In genomic region chr14:105926415-105927093, GRCh38 we compare ENCODE assay signal across 11 cellular contexts.
"Had no signal": no experiment of that assay in that cellular context is flagged by ENCODE, and none has a peak within 500 bp of the region (broad histone marks: within the 10 kb centered on the region; RNA-seq: fewer than 3 reads in every experiment).

No MANE protein-coding gene starts in this region.

- H3K4me1 ChIP-seq: colonic mucosa, heart left ventricle had no signal

- H3K27me3 ChIP-seq: cardiac muscle cell, colonic mucosa had no signal

- ATAC-seq: activated T-helper 17 cell treated with anti-CD3 and anti-CD28 coated beads, Interleukin-2, amount 50 U/mL, for 72 hours; heart left ventricle; right cardiac atrium had no signal

- H3K9me3 Mint-ChIP-seq: stimulated activated naive CD8-positive, alpha-beta T cell treated with anti-CD3 and anti-CD28 coated beads, Interleukin-15, Interleukin-2, amounts not matched to agents 100 ng/mL and 50 ng/mL, for 24 hours; T-helper 1 cell treated with Interleukin-12 subunit alpha and Interleukin-12 subunit beta and Interleukin-4 antibody, amounts not matched to agents 30 μg/mL and 1 μg/mL, for 36 hours had no signal

- DNase-seq: activated CD4-positive, alpha-beta T cell treated with anti-CD3 and anti-CD28 coated beads for 4 hours; colonic mucosa; islet precursor cell; naive thymus-derived CD4-positive, alpha-beta T cell; stimulated activated CD4-positive, alpha-beta T cell treated with anti-CD3 and anti-CD28 coated beads, Interleukin-12 subunit alpha, Interleukin-12 subunit beta, amount 100 ng/mL, for 4 hours had no signal

- H3K4me1 Mint-ChIP-seq: activated T-helper 17 cell treated with anti-CD3 and anti-CD28 coated beads, Interleukin-2, amount 50 U/mL, for 72 hours had no signal

- H3K27ac ChIP-seq: cardiac muscle cell, colonic mucosa, heart left ventricle had no signal

- H3K4me3 ChIP-seq: cardiac muscle cell, colonic mucosa, heart left ventricle had no signal

- H3K27ac Mint-ChIP-seq: activated T-helper 17 cell treated with anti-CD3 and anti-CD28 coated beads, Interleukin-2, amount 50 U/mL, for 72 hours; naive thymus-derived CD4-positive, alpha-beta T cell; stimulated activated naive CD8-positive, alpha-beta T cell treated with anti-CD3 and anti-CD28 coated beads, Interleukin-15, Interleukin-2, amounts not matched to agents 100 ng/mL and 50 ng/mL, for 24 hours; T-helper 1 cell treated with Interleukin-12 subunit alpha and Interleukin-12 subunit beta and Interleukin-4 antibody, amounts not matched to agents 30 μg/mL and 1 μg/mL, for 36 hours had no signal

- H3K9me3 ChIP-seq: colonic mucosa had no signal

- H3K36me3 ChIP-seq: cardiac muscle cell, colonic mucosa, heart left ventricle had no signal

- H3K4me3 Mint-ChIP-seq: activated T-helper 17 cell treated with anti-CD3 and anti-CD28 coated beads, Interleukin-2, amount 50 U/mL, for 72 hours; naive thymus-derived CD4-positive, alpha-beta T cell; stimulated activated naive CD8-positive, alpha-beta T cell treated with anti-CD3 and anti-CD28 coated beads, Interleukin-15, Interleukin-2, amounts not matched to agents 100 ng/mL and 50 ng/mL, for 24 hours; T-helper 1 cell treated with Interleukin-12 subunit alpha and Interleukin-12 subunit beta and Interleukin-4 antibody, amounts not matched to agents 30 μg/mL and 1 μg/mL, for 36 hours had no signal
